In the genomic region with DNA sequence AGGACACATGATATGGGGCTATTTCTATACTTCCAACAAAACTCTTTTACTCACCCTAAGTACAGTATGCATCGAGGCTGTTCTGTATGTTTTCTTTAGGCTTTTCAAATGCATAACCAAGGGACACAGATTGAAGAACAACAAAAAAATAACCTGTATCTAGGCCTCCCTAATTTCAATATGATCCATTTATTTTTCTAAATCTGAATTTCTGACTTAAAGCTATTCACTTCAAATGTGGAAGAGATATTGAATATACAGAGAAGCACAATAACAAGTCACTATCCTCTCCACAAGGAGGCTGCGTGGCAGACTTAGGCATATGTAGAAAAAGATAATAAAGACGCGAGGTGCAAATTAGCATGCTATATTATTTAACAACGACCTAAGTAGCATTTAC, we compare ENCODE assay signal across 3 cellular contexts.
"Had no signal": no experiment of that assay in that cellular context is flagged by ENCODE, and none has a peak within 500 bp of the region (broad histone marks: within the 10 kb centered on the region; RNA-seq: fewer than 3 reads in every experiment).

No MANE protein-coding gene starts in this region.

- DNase-seq: GDM1, GF-D8 had no signal

- H3K4me3 ChIP-seq: GM12878 had no signal

- ATAC-seq: GM12878 had no signal
